8 cellular contexts compared by ENCODE assay signal in genomic region chr15:65529754-65530317, GRCh38. TPM values are rescaled to one million over a fixed set of nuclear protein-coding genes. Genes with fewer than 3 reads are reported as not detected.
A peak's percentile ranks its signal among the peaks of the same experiment; 100 is the strongest.
DNase-seq lines count a peak whose midpoint lies in the region; ATAC-seq, FAIRE-seq and TF ChIP-seq lines count a peak whose summit lies in the region.

No MANE protein-coding gene starts in this region.

- no peaks in the 10 kb centered on the region for H3K9me3 Mint-ChIP-seq in activated T-cell treated with anti-CD3 and anti-CD28 coated beads, Interleukin-2, amount 50 U/mL, for 24 hours
- no peaks in the 10 kb centered on the region for H3K9me3 Mint-ChIP-seq in activated naive CD8-positive, alpha-beta T cell treated with anti-CD3 and anti-CD28 coated beads, Interleukin-2, amount 50 U/mL, for 24 hours

- POLR2A ChIA-PET in HepG2 (lab: Yijun Ruan, JAX): interaction anchor here (1.2 to 2.3 kb wide), 6 partner anchors 8 to 225 kb away, joined by 3 to 21 read pairs (median 6); partner anchors contain the start of genes DPP8, INTS14 and RNU5B-1

- peak overlapping the region; percentile 90 for H3K4me2 ChIP-seq in HepG2 (ENCODE audit: low read depth, low read length)

- intact Hi-C loops in HepG2 (cut with micrococcal nuclease; ENCODE audit: unreplicated experiment): no loop called here
- intact Hi-C loops in left colon (cut with DNase I, micrococcal nuclease): no loop called here

- WGBS in HepG2 (ENCODE audit: low lambda C conversion rate): 58% methylated on average over 14 of the region's 14 CpGs
- 57 to 59% methylated on average over 14 of the region's 14 CpGs for WGBS in upper lobe of left lung, 2 donors

- TSS peak; percentile 66 for BruUV-seq in HepG2 (replicated peaks; lab: Mats Ljungman, UMichigan)

- TF ChIP-seq EP300 in HepG2 (IDR thresholded peaks at IDR 0.05; ENCODE audit: low read depth in 2 of 2, low read length in 2 of 2): no peak
- no peak for TF ChIP-seq EP300 in HepG2 (CRISPR knock-in tag; IDR thresholded peaks at IDR 0.05; ENCODE audit: borderline replicate concordance)
- TF ChIP-seq EP300 in upper lobe of left lung (IDR thresholded peaks at IDR 0.05): no peak

- H3K4me3 ChIP-seq in HepG2 (replicated peaks in 1 of 3; ENCODE audit: insufficient read depth in 1 of 3, low read depth in 2 of 3, low read length in 3 of 3) (peak overlapping the region; percentile 61 to 84 (median 84)), upper lobe of left lung (peak overlapping the region in 3 of 4 donors; percentile 59 to 87 (median 64))

- H3K27ac ChIP-seq in HepG2 (ENCODE audit: extremely low read length, insufficient read depth, low read length) (peak overlapping the region; percentile 90), upper lobe of left lung (peak overlapping the region in 3 of 4 donors; percentile 59 to 71 (median 68))

- peak overlapping the region; percentile 99 for H2AFZ ChIP-seq in HepG2 (ENCODE audit: low read length)

- TF ChIP-seq POLR2A in HepG2 (IDR thresholded peaks at IDR 0.05; ENCODE audit: insufficient read depth in 1 of 2, low read depth in 2 of 2, low read length in 2 of 2): no peak
- TF ChIP-seq POLR2A in upper lobe of left lung (IDR thresholded peaks at IDR 0.05): no peak
- no peak for TF ChIP-seq POLR2A in erythroblast (IDR thresholded peaks at IDR 0.05; ENCODE audit: low read length)

- H3K9me3 ChIP-seq in HepG2 (ENCODE audit: low read length): no peaks in the 10 kb centered on the region
- H3K9me3 ChIP-seq in upper lobe of left lung: no peaks in the 10 kb centered on the region

- ATAC-seq in activated naive CD8-positive, alpha-beta T cell treated with anti-CD3 and anti-CD28 coated beads, Interleukin-2, amount 50 U/mL, for 24 hours: no peak
- no peak for ATAC-seq in HepG2
- no peak for ATAC-seq in upper lobe of left lung (ENCODE audit: low FRiP score in 2 of 2)
- no peak for ATAC-seq in left colon

- TF ChIP-seq RAD21 in HepG2 (CRISPR knock-in tag; IDR thresholded peaks at IDR 0.05): no peak

- no peak for FAIRE-seq in HepG2 (lab: Jason Lieb, UNC)

- CTCF ChIA-PET in HepG2 (lab: Yijun Ruan, JAX; ENCODE audit: low intra/inter-chr PET ratio, low total read pairs): no interaction called here

- peaks cover 24% of the 10 kb centered on the region for H3K36me3 Mint-ChIP-seq in activated T-cell treated with anti-CD3 and anti-CD28 coated beads, Interleukin-2, amount 50 U/mL, for 24 hours (ENCODE audit: low read depth)
- H3K36me3 Mint-ChIP-seq in activated naive CD8-positive, alpha-beta T cell treated with anti-CD3 and anti-CD28 coated beads, Interleukin-2, amount 50 U/mL, for 24 hours (ENCODE audit: low read depth): peaks cover 12% of the 10 kb centered on the region

- no peak for DNase-seq in activated T-cell treated with anti-CD3 and anti-CD28 coated beads, Interleukin-2, amount 50 U/mL, for 24 hours
- no peak for DNase-seq in activated T-cell treated with anti-CD3 and anti-CD28 coated beads, Interleukin-2, amount 50 U/mL, for 48 hours
- DNase-seq in activated naive CD8-positive, alpha-beta T cell treated with anti-CD3 and anti-CD28 coated beads, Interleukin-2, amount 50 U/mL, for 24 hours: no peak
- DNase-seq in HepG2 (ENCODE audit: low spot score) (no peak), upper lobe of left lung (no peak), NCI-H510A treated with DMSO at 0.1 percent for 48 hours (lab: John Stamatoyannopoulos, UW) (no peak), erythroblast (lab: John Stamatoyannopoulos, UW) (no peak), left colon (no peak)

- peaks cover 17% of the 10 kb centered on the region; the same call in 1 of the 2 replicates for H4K20me1 ChIP-seq in HepG2 (ENCODE audit: insufficient read depth, low read length)

- peaks cover 33% of the 10 kb centered on the region for H3K4me1 Mint-ChIP-seq in activated T-cell treated with anti-CD3 and anti-CD28 coated beads, Interleukin-2, amount 50 U/mL, for 24 hours (ENCODE audit: low read depth)
- peaks cover 38% of the 10 kb centered on the region for H3K4me1 Mint-ChIP-seq in activated naive CD8-positive, alpha-beta T cell treated with anti-CD3 and anti-CD28 coated beads, Interleukin-2, amount 50 U/mL, for 24 hours

- in situ Hi-C loops in HepG2 (cut with HindIII; ENCODE audit: extremely low pct_ligation_motif_present, low pct_unique_long_range_greater_than_20kb): no loop called here

- H3K79me2 ChIP-seq in HepG2 (ENCODE audit: insufficient read depth, low read length): peaks cover 39% of the 10 kb centered on the region

- H3K4me1 ChIP-seq in HepG2 (ENCODE audit: insufficient read depth, low read length) (peaks cover 58% of the 10 kb centered on the region), upper lobe of left lung (peaks cover 13 to 27% (median 20%) of the 10 kb centered on the region in 4 donors)

- no peak for TF ChIP-seq CTCF in HepG2 (CRISPR knock-in tag; IDR thresholded peaks at IDR 0.05)
- TF ChIP-seq CTCF in upper lobe of left lung (IDR thresholded peaks at IDR 0.05): no peak

- no peaks in the 10 kb centered on the region for H3K36me3 ChIP-seq in HepG2 (replicated peaks in 1 of 2; ENCODE audit: control insufficient read depth in 1 of 2, insufficient read depth in 2 of 2, low read length in 2 of 2)
- no peaks in the 10 kb centered on the region for H3K36me3 ChIP-seq in upper lobe of left lung

- peak overlapping the region; percentile 68 for H3K9ac ChIP-seq in HepG2 (ENCODE audit: insufficient read depth, low read depth, low read length)

- H3K4me3 Mint-ChIP-seq in activated T-cell treated with anti-CD3 and anti-CD28 coated beads, Interleukin-2, amount 50 U/mL, for 24 hours: peak overlapping the region; percentile 87
- H3K4me3 Mint-ChIP-seq in activated naive CD8-positive, alpha-beta T cell treated with anti-CD3 and anti-CD28 coated beads, Interleukin-2, amount 50 U/mL, for 24 hours: peak overlapping the region; percentile 84

- peak overlapping the region; percentile 91 for H3K27ac Mint-ChIP-seq in activated T-cell treated with anti-CD3 and anti-CD28 coated beads, Interleukin-2, amount 50 U/mL, for 24 hours
- peak overlapping the region; percentile 84 for H3K27ac Mint-ChIP-seq in activated naive CD8-positive, alpha-beta T cell treated with anti-CD3 and anti-CD28 coated beads, Interleukin-2, amount 50 U/mL, for 24 hours

- H3K27me3 ChIP-seq in HepG2 (ENCODE audit: control insufficient read depth in 1 of 2, insufficient read depth in 2 of 2, low read length in 2 of 2) (no peaks in the 10 kb centered on the region), upper lobe of left lung (no peaks in the 10 kb centered on the region)

- H3K27me3 Mint-ChIP-seq in activated T-cell treated with anti-CD3 and anti-CD28 coated beads, Interleukin-2, amount 50 U/mL, for 24 hours: no peaks in the 10 kb centered on the region
- no peaks in the 10 kb centered on the region for H3K27me3 Mint-ChIP-seq in activated naive CD8-positive, alpha-beta T cell treated with anti-CD3 and anti-CD28 coated beads, Interleukin-2, amount 50 U/mL, for 24 hours

RNA-seq across cellular contexts. Expression of gene HACD3, which starts 0.4 kb away (rescaled TPM):
- total RNA-seq in HepG2 (2016; rRNA removed; fragmentation: Illumina TruSeq; extraction: Trizol): 108 and 161 TPM in 2 replicates
- total RNA-seq in HepG2 (2016; cell fraction: cytosol; rRNA removed; fragmentation: Illumina TruSeq; extraction: Trizol; ENCODE audit: low read depth): 13.4 and 13.9 TPM in 2 replicates
- 111 and 164 TPM in 2 replicates for total RNA-seq in HepG2 (2016; cell fraction: insoluble cytoplasmic fraction; rRNA removed; fragmentation: Illumina TruSeq; extraction: Trizol)
- 45.2 and 51.9 TPM in 2 replicates for total RNA-seq in HepG2 (2016; cell fraction: membrane; rRNA removed; fragmentation: Illumina TruSeq; extraction: Trizol)
- total RNA-seq in HepG2 (2016; cell fraction: nucleus; rRNA removed; fragmentation: Illumina TruSeq; extraction: Trizol): 114 and 134 TPM in 2 replicates
- polyA plus RNA-seq in HepG2 (2011; rRNA removed): 71.5 and 73.6 TPM in 2 replicates
- polyA plus RNA-seq in HepG2 (2011; cell fraction: cytosol; rRNA removed): 49.0 and 79.5 TPM in 2 replicates
- 13.2 and 18.7 TPM in 2 replicates for polyA plus RNA-seq in HepG2 (2011; cell fraction: nucleus; rRNA removed)
- 93.0 and 111 TPM in 2 replicates for polyA plus RNA-seq in HepG2 (2012)
- 10.0 and 10.2 TPM in 2 replicates for polyA plus RNA-seq in HepG2 (2016; cell fraction: cytosol; fragmentation: Illumina TruSeq; extraction: Trizol; ENCODE audit: low read depth)
- polyA plus RNA-seq in HepG2 (2016; cell fraction: insoluble cytoplasmic fraction; fragmentation: Illumina TruSeq; extraction: Trizol; ENCODE audit: low read depth): 78.4 and 81.1 TPM in 2 replicates
- polyA plus RNA-seq in HepG2 (2016; cell fraction: membrane; fragmentation: Illumina TruSeq; extraction: Trizol; ENCODE audit: low read depth): 21.7 and 24.2 TPM in 2 replicates
- polyA plus RNA-seq in HepG2 (2016; cell fraction: nucleus; fragmentation: Illumina TruSeq; extraction: Trizol; ENCODE audit: insufficient read depth, low read depth): 124 TPM in 2 replicates
- 84.1 and 114 TPM in 2 replicates for polyA minus RNA-seq in HepG2 (2011; rRNA and poly(A)+ RNA removed; ENCODE audit: low replicate concordance)
- polyA minus RNA-seq in HepG2 (2011; cell fraction: cytosol; rRNA and poly(A)+ RNA removed): 61.3 and 74.8 TPM in 2 replicates
- 39.7 and 52.5 TPM in 2 replicates for polyA minus RNA-seq in HepG2 (2011; cell fraction: nucleus; rRNA and poly(A)+ RNA removed)
- 10 to 100 TPM; 14.7 to 65.7 (median 42.6) TPM for total RNA-seq in upper lobe of left lung
- total RNA-seq in left colon: 10 to 100 TPM; 29.0 to 29.9 TPM

RNA-seq across cellular contexts. Expression of gene DPP8, which starts 12.3 kb away (rescaled TPM):
- 26.3 and 34.8 TPM in 2 replicates for total RNA-seq in HepG2 (2016; rRNA removed; fragmentation: Illumina TruSeq; extraction: Trizol)
- 23.0 and 25.9 TPM in 2 replicates for total RNA-seq in HepG2 (2016; cell fraction: cytosol; rRNA removed; fragmentation: Illumina TruSeq; extraction: Trizol; ENCODE audit: low read depth)
- total RNA-seq in HepG2 (2016; cell fraction: insoluble cytoplasmic fraction; rRNA removed; fragmentation: Illumina TruSeq; extraction: Trizol): 26.4 and 32.7 TPM in 2 replicates
- total RNA-seq in HepG2 (2016; cell fraction: membrane; rRNA removed; fragmentation: Illumina TruSeq; extraction: Trizol): 20.1 and 21.7 TPM in 2 replicates
- 23.4 and 30.5 TPM in 2 replicates for total RNA-seq in HepG2 (2016; cell fraction: nucleus; rRNA removed; fragmentation: Illumina TruSeq; extraction: Trizol)
- 13.5 and 18.0 TPM in 2 replicates for polyA plus RNA-seq in HepG2 (2011; rRNA removed)
- 9.2 and 11.8 TPM in 2 replicates for polyA plus RNA-seq in HepG2 (2011; cell fraction: cytosol; rRNA removed)
- 9.5 and 12.0 TPM in 2 replicates for polyA plus RNA-seq in HepG2 (2011; cell fraction: nucleus; rRNA removed)
- 15.2 and 16.0 TPM in 2 replicates for polyA plus RNA-seq in HepG2 (2012)
- polyA plus RNA-seq in HepG2 (2016; cell fraction: cytosol; fragmentation: Illumina TruSeq; extraction: Trizol; ENCODE audit: low read depth): 7.7 and 8.5 TPM in 2 replicates
- polyA plus RNA-seq in HepG2 (2016; cell fraction: insoluble cytoplasmic fraction; fragmentation: Illumina TruSeq; extraction: Trizol; ENCODE audit: low read depth): 18.8 and 20.8 TPM in 2 replicates
- 6.8 and 8.8 TPM in 2 replicates for polyA plus RNA-seq in HepG2 (2016; cell fraction: membrane; fragmentation: Illumina TruSeq; extraction: Trizol; ENCODE audit: low read depth)
- 17.3 and 23.0 TPM in 2 replicates for polyA plus RNA-seq in HepG2 (2016; cell fraction: nucleus; fragmentation: Illumina TruSeq; extraction: Trizol; ENCODE audit: insufficient read depth, low read depth)
- 18.4 and 28.2 TPM in 2 replicates for polyA minus RNA-seq in HepG2 (2011; rRNA and poly(A)+ RNA removed; ENCODE audit: low replicate concordance)
- polyA minus RNA-seq in HepG2 (2011; cell fraction: cytosol; rRNA and poly(A)+ RNA removed): 22.0 and 23.1 TPM in 2 replicates
- 62.6 and 67.9 TPM in 2 replicates for polyA minus RNA-seq in HepG2 (2011; cell fraction: nucleus; rRNA and poly(A)+ RNA removed)
- total RNA-seq in upper lobe of left lung: 10 to 100 TPM; 24.3 to 32.4 (median 30.1) TPM
- 10 to 100 TPM; 36.1 to 36.4 TPM for total RNA-seq in left colon
